8 cellular contexts compared by ENCODE assay signal in the genomic region with DNA sequence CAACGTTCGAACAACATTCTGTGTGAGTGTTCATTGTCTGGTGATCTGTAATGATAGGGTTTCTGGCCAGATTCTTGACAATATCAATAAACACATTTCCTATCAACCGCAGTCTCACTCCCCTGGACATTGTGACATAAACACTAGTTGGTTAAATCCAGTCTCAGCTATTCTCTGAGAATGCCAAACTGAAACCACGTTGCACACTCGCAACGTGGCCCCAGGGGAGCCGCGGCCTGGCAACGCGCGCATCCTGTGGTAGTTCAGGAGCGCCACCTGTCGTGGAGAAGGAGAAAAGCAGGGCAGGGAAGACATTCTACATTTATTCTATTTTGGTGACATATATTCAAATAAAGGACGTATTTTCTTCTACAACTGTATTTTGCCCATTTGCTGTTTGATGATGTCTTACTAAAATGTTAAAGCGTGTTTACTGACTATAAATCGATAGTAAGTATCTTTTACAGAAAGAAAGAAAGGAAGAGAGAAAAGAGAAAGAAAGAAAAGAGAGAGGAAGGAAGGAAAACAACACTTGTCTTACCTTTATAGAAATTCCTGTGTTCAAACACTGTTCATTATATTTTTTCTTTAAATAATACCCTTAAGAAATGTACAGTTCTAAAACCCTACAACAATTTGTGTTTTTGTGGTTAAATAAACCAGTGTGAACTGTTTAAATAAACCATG.
DNase-seq lines count a peak whose midpoint lies in the region; ATAC-seq, FAIRE-seq and TF ChIP-seq lines count a peak whose summit lies in the region.

No MANE protein-coding gene starts in this region.

- H2AFZ ChIP-seq in OCI-LY7 (ENCODE audit: low read length) (no peak overlapping the region; the same call in 1 of the 2 replicates), HepG2 (ENCODE audit: low read length) (no peak overlapping the region)

- WGBS in HepG2 (ENCODE audit: low lambda C conversion rate) = 8% methylated on average over 16 of the region's 16 CpGs

- H3K27me3 ChIP-seq in bronchial epithelial cell (ENCODE audit: control insufficient read depth, insufficient read depth, low read length) = no peaks in the 10 kb centered on the region
- 0 out of 5 replicates have a peak, but pooled peaks cover 0 to 4% of the 10 kb centered on the region in 2 experiments for H3K27me3 ChIP-seq in HepG2 (ENCODE audit: control insufficient read depth in 1 of 2, insufficient read depth in 2 of 2, low read length in 2 of 2)

- H3K36me3 ChIP-seq in OCI-LY7 (ENCODE audit: insufficient read depth, low read length) (no peaks in the 10 kb centered on the region), bronchial epithelial cell (ENCODE audit: control insufficient read depth, insufficient read depth, low read length) (no peaks in the 10 kb centered on the region), HepG2 (replicated peaks in 1 of 2; ENCODE audit: control insufficient read depth in 1 of 2, insufficient read depth in 2 of 2, low read length in 2 of 2) (no peaks in the 10 kb centered on the region)

- FAIRE-seq in bronchial epithelial cell (lab: Jason Lieb, UNC) (no peak), HepG2 (lab: Jason Lieb, UNC) (peak; percentile 15)

- peak; percentile 79 for DNase-seq in AG08395 (ENCODE audit: low spot score)
- DNase-seq in HS-5 (ENCODE audit: low read depth) = peak; percentile 35
- DNase-seq in OCI-LY7 (ENCODE audit: low spot score) = peak; percentile 35
- DNase-seq in bronchial epithelial cell (ENCODE audit: low read depth) = peak; percentile 25
- DNase-seq in HepG2 (ENCODE audit: low spot score) = peak; percentile 9
- DNase-seq in stimulated activated CD4-positive, alpha-beta T cell treated with anti-CD3 and anti-CD28 coated beads, Interleukin-4, amount 100 ng/mL, for 4 hours = peak; percentile 4 to 17

- H3K9ac ChIP-seq in HepG2 (ENCODE audit: insufficient read depth, low read depth, low read length) = no peak overlapping the region

- TF ChIP-seq RAD21 in HepG2 (CRISPR knock-in tag; IDR thresholded peaks at IDR 0.05) = peak; percentile 50; the same call in 1 of the 2 replicates

- H3K4me3 ChIP-seq in GM12875 (ENCODE audit: low read depth, low read length) (no peak overlapping the region), OCI-LY7 (ENCODE audit: low read depth, low read length, poor library complexity, severe bottlenecking) (no peak overlapping the region), bronchial epithelial cell (ENCODE audit: low read depth, low read length) (no peak overlapping the region), HepG2 (replicated peaks in 1 of 3; ENCODE audit: insufficient read depth in 1 of 3, low read depth in 2 of 3, low read length in 3 of 3) (no peak overlapping the region)

- H3K4me2 ChIP-seq in OCI-LY7 (ENCODE audit: low read length) = no peak overlapping the region
- peak overlapping the region; percentile 47 for H3K4me2 ChIP-seq in HepG2 (ENCODE audit: low read depth, low read length)

- H3K79me2 ChIP-seq in OCI-LY7 (ENCODE audit: insufficient read depth, low read depth, low read length) (no peaks in the 10 kb centered on the region), HepG2 (ENCODE audit: insufficient read depth, low read length) (no peaks in the 10 kb centered on the region)

- no peak for TF ChIP-seq POLR2A in HepG2 (IDR thresholded peaks at IDR 0.05; ENCODE audit: insufficient read depth in 1 of 2, low read depth in 2 of 2, low read length in 2 of 2)

- no peaks in the 10 kb centered on the region for H4K20me1 ChIP-seq in OCI-LY7 (ENCODE audit: insufficient read depth, low read length)
- H4K20me1 ChIP-seq in HepG2 (ENCODE audit: insufficient read depth, low read length) = no peaks in the 10 kb centered on the region

- H3K9me2 ChIP-seq in OCI-LY7 (ENCODE audit: insufficient read depth, low read length) = no peaks in the 10 kb centered on the region

- no peak for TF ChIP-seq EP300 in HepG2 (IDR thresholded peaks at IDR 0.05; ENCODE audit: low read depth in 2 of 2, low read length in 2 of 2)
- TF ChIP-seq EP300 in HepG2 (CRISPR knock-in tag; IDR thresholded peaks at IDR 0.05; ENCODE audit: borderline replicate concordance) = no peak

- ATAC-seq in HepG2 (peak; percentile 87), HG02840 (IDR thresholded peaks at IDR 0.05; ENCODE audit: low FRiP score, unreplicated experiment) (no peak)

- H3K4me1 ChIP-seq in OCI-LY7 (ENCODE audit: insufficient read depth, low read length, poor library complexity, severe bottlenecking) (no peaks in the 10 kb centered on the region), HepG2 (ENCODE audit: insufficient read depth, low read length) (no peaks in the 10 kb centered on the region)

- intact Hi-C loops in OCI-LY7 (cut with micrococcal nuclease; ENCODE audit: unreplicated experiment) (loop anchor here (5.0 kb wide), 1 partner anchor 1595 kb away; no protein-coding TSS in a partner anchor), HepG2 (cut with micrococcal nuclease; ENCODE audit: unreplicated experiment) (loop anchor here (5.0 kb wide), 2 partner anchors 230 to 420 kb away; no protein-coding TSS in a partner anchor)

- in situ Hi-C loops in HepG2 (cut with HindIII; ENCODE audit: extremely low pct_ligation_motif_present, low pct_unique_long_range_greater_than_20kb) = no loop called here

- TF ChIP-seq CTCF in GM12875 (IDR thresholded peaks at IDR 0.05; ENCODE audit: borderline replicate concordance, insufficient read depth, low read depth, low read length) (peak; percentile 43; the same call in 1 of the 2 replicates), OCI-LY7 (conservative IDR thresholded peaks at IDR 0.05; ENCODE audit: low read length) (peak; percentile 88), bronchial epithelial cell (IDR thresholded peaks at IDR 0.05; ENCODE audit: insufficient read depth, low read length, severe bottlenecking) (peak; percentile 81), HepG2 (CRISPR knock-in tag; IDR thresholded peaks at IDR 0.05) (peak; percentile 88)

- CTCF ChIA-PET in OCI-LY7 (lab: Charles Lee; ENCODE audit: unreplicated experiment) = no interaction called here
- CTCF ChIA-PET in HepG2 (lab: Yijun Ruan, JAX; ENCODE audit: low intra/inter-chr PET ratio, low total read pairs) = interaction anchor here (0.7 to 1.8 kb wide), 3 partner anchors 420 to 1596 kb away, joined by 3 to 12 read pairs (median 7); no protein-coding TSS in a partner anchor

- H3K9me3 ChIP-seq in OCI-LY7 (ENCODE audit: low read length) (no peaks in the 10 kb centered on the region), HepG2 (ENCODE audit: low read length) (no peaks in the 10 kb centered on the region)

- BruUV-seq in OCI-LY7 (replicated peaks; lab: Mats Ljungman, UMichigan) (no TSS peak), HepG2 (replicated peaks; lab: Mats Ljungman, UMichigan) (no TSS peak)

- no peak overlapping the region for H3K27ac ChIP-seq in OCI-LY7 (ENCODE audit: low read depth, low read length, poor library complexity, severe bottlenecking)
- H3K27ac ChIP-seq in HepG2 (ENCODE audit: extremely low read length, insufficient read depth, low read length) = no peak overlapping the region

- POLR2A ChIA-PET in OCI-LY7 (lab: Charles Lee) = interaction anchor here (0.6 kb wide), 2 partner anchors 77 to 1152 kb away, joined by 3 to 4 read pairs; no protein-coding TSS in a partner anchor
- POLR2A ChIA-PET in HepG2 (lab: Yijun Ruan, JAX) = no interaction called here

TF ChIP-seq in HepG2, 621 proteins besides CTCF, POLR2A, EP300 and RAD21 (continues in another document):
- TF ChIP-seq, protein P1, sequence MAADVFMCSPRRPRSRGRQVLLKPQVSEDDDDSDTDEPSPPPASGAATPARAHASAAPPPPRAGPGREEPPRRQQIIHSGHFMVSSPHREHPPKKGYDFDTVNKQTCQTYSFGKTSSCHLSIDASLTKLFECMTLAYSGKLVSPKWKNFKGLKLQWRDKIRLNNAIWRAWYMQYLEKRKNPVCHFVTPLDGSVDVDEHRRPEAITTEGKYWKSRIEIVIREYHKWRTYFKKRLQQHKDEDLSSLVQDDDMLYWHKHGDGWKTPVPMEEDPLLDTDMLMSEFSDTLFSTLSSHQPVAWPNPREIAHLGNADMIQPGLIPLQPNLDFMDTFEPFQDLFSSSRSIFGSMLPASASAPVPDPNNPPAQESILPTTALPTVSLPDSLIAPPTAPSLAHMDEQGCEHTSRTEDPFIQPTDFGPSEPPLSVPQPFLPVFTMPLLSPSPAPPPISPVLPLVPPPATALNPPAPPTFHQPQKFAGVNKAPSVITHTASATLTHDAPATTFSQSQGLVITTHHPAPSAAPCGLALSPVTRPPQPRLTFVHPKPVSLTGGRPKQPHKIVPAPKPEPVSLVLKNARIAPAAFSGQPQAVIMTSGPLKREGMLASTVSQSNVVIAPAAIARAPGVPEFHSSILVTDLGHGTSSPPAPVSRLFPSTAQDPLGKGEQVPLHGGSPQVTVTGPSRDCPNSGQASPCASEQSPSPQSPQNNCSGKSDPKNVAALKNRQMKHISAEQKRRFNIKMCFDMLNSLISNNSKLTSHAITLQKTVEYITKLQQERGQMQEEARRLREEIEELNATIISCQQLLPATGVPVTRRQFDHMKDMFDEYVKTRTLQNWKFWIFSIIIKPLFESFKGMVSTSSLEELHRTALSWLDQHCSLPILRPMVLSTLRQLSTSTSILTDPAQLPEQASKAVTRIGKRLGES (CRISPR knock-in tag; IDR thresholded peaks at IDR 0.05; ENCODE audit: borderline replicate concordance) = no peak
- TF ChIP-seq, protein P2, sequence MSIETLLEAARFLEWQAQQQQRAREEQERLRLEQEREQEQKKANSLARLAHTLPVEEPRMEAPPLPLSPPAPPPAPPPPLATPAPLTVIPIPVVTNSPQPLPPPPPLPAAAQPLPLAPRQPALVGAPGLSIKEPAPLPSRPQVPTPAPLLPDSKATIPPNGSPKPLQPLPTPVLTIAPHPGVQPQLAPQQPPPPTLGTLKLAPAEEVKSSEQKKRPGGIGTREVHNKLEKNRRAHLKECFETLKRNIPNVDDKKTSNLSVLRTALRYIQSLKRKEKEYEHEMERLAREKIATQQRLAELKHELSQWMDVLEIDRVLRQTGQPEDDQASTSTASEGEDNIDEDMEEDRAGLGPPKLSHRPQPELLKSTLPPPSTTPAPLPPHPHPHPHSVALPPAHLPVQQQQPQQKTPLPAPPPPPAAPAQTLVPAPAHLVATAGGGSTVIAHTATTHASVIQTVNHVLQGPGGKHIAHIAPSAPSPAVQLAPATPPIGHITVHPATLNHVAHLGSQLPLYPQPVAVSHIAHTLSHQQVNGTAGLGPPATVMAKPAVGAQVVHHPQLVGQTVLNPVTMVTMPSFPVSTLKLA (IDR thresholded peaks at IDR 0.05) = no peak
- no peak for TF ChIP-seq SRSF1 (optimal IDR thresholded peaks at IDR 0.05; ENCODE audit: low read depth, low read length)
- TF ChIP-seq CBX1 (IDR thresholded peaks at IDR 0.05; ENCODE audit: low read depth) = no peak
- TF ChIP-seq MED1 (CRISPR knock-in tag; IDR thresholded peaks at IDR 0.05) = no peak
- TF ChIP-seq, protein P3, sequence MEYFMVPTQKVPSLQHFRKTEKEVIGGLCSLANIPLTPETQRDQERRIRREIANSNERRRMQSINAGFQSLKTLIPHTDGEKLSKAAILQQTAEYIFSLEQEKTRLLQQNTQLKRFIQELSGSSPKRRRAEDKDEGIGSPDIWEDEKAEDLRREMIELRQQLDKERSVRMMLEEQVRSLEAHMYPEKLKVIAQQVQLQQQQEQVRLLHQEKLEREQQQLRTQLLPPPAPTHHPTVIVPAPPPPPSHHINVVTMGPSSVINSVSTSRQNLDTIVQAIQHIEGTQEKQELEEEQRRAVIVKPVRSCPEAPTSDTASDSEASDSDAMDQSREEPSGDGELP (IDR thresholded peaks at IDR 0.05; ENCODE audit: borderline replicate concordance, low read depth) = no peak
- TF ChIP-seq SALL1 (CRISPR knock-in tag; IDR thresholded peaks at IDR 0.05) = peak; percentile 30; the same call in 1 of the 2 replicates

Comparison
In these comparisons a context has a peak if more than half of its experiments do, and no peak if none do; other contexts are left out.
1. DNase-seq: peak in every context shown above with its lines; median percentile 79 in AG08395; 35 in HS-5; 35 in OCI-LY7; 25 in bronchial epithelial cell; 10 in stimulated activated CD4-positive, alpha-beta T cell treated with anti-CD3 and anti-CD28 coated beads, Interleukin-4, amount 100 ng/mL, for 4 hours; 9 in HepG2.